Comparison of ENCODE assay signal across 27 cellular contexts in the genomic region with DNA sequence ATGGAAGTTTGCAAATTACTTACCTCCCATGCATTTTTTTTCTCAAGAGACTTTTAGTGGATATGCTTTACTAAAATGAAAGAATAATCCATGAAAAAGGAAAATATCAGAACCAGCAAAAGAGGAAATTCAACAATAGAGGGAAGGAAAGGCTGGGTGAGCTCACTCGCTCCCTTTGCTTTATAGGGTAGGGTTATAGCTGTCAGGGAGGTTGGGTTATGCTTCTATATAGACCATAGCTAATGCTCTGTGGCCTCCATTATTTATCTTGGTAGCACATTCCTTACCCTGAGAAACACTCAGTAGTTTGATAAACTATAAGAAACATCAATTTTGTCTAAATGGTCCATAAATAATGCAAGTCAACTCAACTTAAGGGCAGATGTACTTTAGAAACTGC.
A peak's percentile ranks its signal among the peaks of the same experiment; 100 is the strongest.
DNase-seq lines count a peak whose midpoint lies in the region; ATAC-seq, FAIRE-seq and TF ChIP-seq lines count a peak whose summit lies in the region.
"Had no signal": no experiment of that assay in that cellular context is flagged by ENCODE, and none has a peak within 500 bp of the region (broad histone marks: within the 10 kb centered on the region; RNA-seq: fewer than 3 reads in every experiment).

No MANE protein-coding gene starts in this region.

- H3K4me3 ChIP-seq in breast epithelium, result no peak overlapping the region
- peak overlapping the region in 1 of 3 experiments; percentile 30 for H3K4me3 ChIP-seq in endothelial cell of umbilical vein (replicated peaks in 1 of 3; ENCODE audit: insufficient read depth in 1 of 3, low read depth in 1 of 3, low read length in 3 of 3)
- H3K4me3 ChIP-seq: A549, BLaER1, GM12878 had no signal

- H3K27ac Mint-ChIP-seq in MCF 10A (ENCODE audit: low read depth, unreplicated experiment), result peak overlapping the region; percentile 19
- H3K27ac Mint-ChIP-seq: CD14-positive monocyte; CD4-positive, alpha-beta memory T cell; CD4-positive, CD25-positive, alpha-beta regulatory T cell; CD8-positive, alpha-beta memory T cell had no signal

- FAIRE-seq in endothelial cell of umbilical vein (lab: Jason Lieb, UNC), result peak; percentile 86
- FAIRE-seq: A549, GM12878, GM12892, GM18507, GM19239 had no signal

- no peaks in the 10 kb centered on the region for H3K9me3 Mint-ChIP-seq in MCF 10A (ENCODE audit: unreplicated experiment)

- H3K9ac ChIP-seq in endothelial cell of umbilical vein (replicated peaks; ENCODE audit: extremely low read depth, insufficient read depth, low read length), result peak overlapping the region; percentile 8
- H3K9ac ChIP-seq: BLaER1 had no signal

- BruUV-seq in MCF 10A (replicated peaks; lab: Mats Ljungman, UMichigan) (no TSS peak), endothelial cell of umbilical vein (replicated peaks; lab: Mats Ljungman, UMichigan) (no TSS peak)

- H4K20me1 ChIP-seq in endothelial cell of umbilical vein (replicated peaks; ENCODE audit: control insufficient read depth, extremely low read depth, insufficient read depth, low read length), result no peaks in the 10 kb centered on the region
- H4K20me1 ChIP-seq: BLaER1 had no signal

- no peak overlapping the region for H3K4me3 Mint-ChIP-seq in MCF 10A (ENCODE audit: unreplicated experiment)
- H3K4me3 Mint-ChIP-seq: CD14-positive monocyte; CD4-positive, alpha-beta memory T cell; CD4-positive, CD25-positive, alpha-beta regulatory T cell; CD8-positive, alpha-beta memory T cell had no signal

- H3K9me1 ChIP-seq in endothelial cell of umbilical vein (replicated peaks; ENCODE audit: control insufficient read depth, extremely low read depth, insufficient read depth, low read length), result no peaks in the 10 kb centered on the region

- peak overlapping the region; percentile 89 for H3K4me2 ChIP-seq in endothelial cell of umbilical vein (ENCODE audit: insufficient read depth, low read length)
- H3K4me2 ChIP-seq: A549, BLaER1 had no signal

- no peaks in the 10 kb centered on the region for H3K27me3 Mint-ChIP-seq in MCF 10A (ENCODE audit: insufficient read depth, unreplicated experiment)
- H3K27me3 Mint-ChIP-seq: CD4-positive, alpha-beta memory T cell had no signal

- ATAC-seq in HG02642 (IDR thresholded peaks at IDR 0.05; ENCODE audit: poor library complexity, unreplicated experiment), result no peak
- ATAC-seq: A549, GM12878 had no signal

- H3K36me3 Mint-ChIP-seq in MCF 10A (ENCODE audit: insufficient read depth, unreplicated experiment), result no peaks in the 10 kb centered on the region
- H3K36me3 Mint-ChIP-seq: CD14-positive monocyte; CD4-positive, alpha-beta memory T cell; CD4-positive, CD25-positive, alpha-beta regulatory T cell; CD8-positive, alpha-beta memory T cell had no signal

- no peaks in the 10 kb centered on the region for H3K9me3 ChIP-seq in breast epithelium
- no peaks in the 10 kb centered on the region for H3K9me3 ChIP-seq in endothelial cell of umbilical vein (replicated peaks; ENCODE audit: control insufficient read depth, insufficient read depth, low read length)
- H3K9me3 ChIP-seq: A549, BE2C, BLaER1 had no signal

- no peaks in the 10 kb centered on the region for H3K79me2 ChIP-seq in endothelial cell of umbilical vein (ENCODE audit: control insufficient read depth, insufficient read depth, low read length)

- TF ChIP-seq CTCF in MCF 10A (IDR thresholded peaks at IDR 0.05; ENCODE audit: unreplicated experiment), result no peak
- TF ChIP-seq CTCF in breast epithelium (IDR thresholded peaks at IDR 0.05), result no peak
- no peak for TF ChIP-seq CTCF in endothelial cell of umbilical vein (IDR thresholded peaks at IDR 0.05; ENCODE audit: extremely low read depth in 1 of 2, insufficient read depth in 1 of 2, low read depth in 1 of 2, low read length in 2 of 2)

- peaks cover 32% of the 10 kb centered on the region for H3K4me1 Mint-ChIP-seq in MCF 10A (ENCODE audit: insufficient read depth, unreplicated experiment)
- H3K4me1 Mint-ChIP-seq: CD14-positive monocyte; CD4-positive, alpha-beta memory T cell; CD8-positive, alpha-beta memory T cell had no signal

- CTCF ChIA-PET in MCF 10A (lab: Yijun Ruan, JAX), result interaction anchor here (0.9 kb wide), 1 partner anchor 18 kb away, joined by 3 read pairs; no protein-coding TSS in a partner anchor
- CTCF ChIA-PET in endothelial cell of umbilical vein (lab: Charles Lee), result interaction anchor here (0.9 to 2.2 kb wide), 6 partner anchors 23 to 310 kb away, joined by 3 to 5 read pairs (median 4); no protein-coding TSS in a partner anchor

- intact Hi-C loops in MCF 10A (cut with micrococcal nuclease) (no loop called here), breast epithelium (cut with DNase I; ENCODE audit: low total_unique reads) (no loop called here), endothelial cell of umbilical vein (cut with micrococcal nuclease) (no loop called here)

- DNase-seq in MCF 10A (ENCODE audit: unreplicated experiment) (no peak), breast epithelium (ENCODE audit: low spot score in 2 of 2) (no peak), endothelial cell of umbilical vein (ENCODE audit: low read depth, low spot score) (peak; percentile 81), pulmonary artery endothelial cell (ENCODE audit: low read depth, low spot score) (peak; percentile 32), Ammon's horn (ENCODE audit: low spot score) (no peak)
- DNase-seq: AML-193; BE2C; CD4-positive, alpha-beta memory T cell; CD4-positive, CD25-positive, alpha-beta regulatory T cell; CD8-positive, alpha-beta memory T cell; COR-L47; DMS 273 treated with DMSO at 0.1 percent for 48 hours; DMS153; DMS53; DMS79; DND-41; EL; GDM1 had no signal

- H3K4me1 ChIP-seq in breast epithelium (no peaks in the 10 kb centered on the region), endothelial cell of umbilical vein (ENCODE audit: control insufficient read depth, extremely low read depth, insufficient read depth, low read length) (peaks cover 41% of the 10 kb centered on the region)
- H3K4me1 ChIP-seq: A549, BE2C, BLaER1 had no signal

- dilution Hi-C loops in endothelial cell of umbilical vein (cut with MboI; ENCODE audit: extremely low pct_ligation_motif_present, low sequenced_read_pairs), result no loop called here

- H2AFZ ChIP-seq in endothelial cell of umbilical vein (ENCODE audit: low read depth, low read length), result peak overlapping the region; percentile 23

- no peaks in the 10 kb centered on the region for H3K36me3 ChIP-seq in breast epithelium
- H3K36me3 ChIP-seq in endothelial cell of umbilical vein (ENCODE audit: control insufficient read depth in 2 of 2, extremely low read depth in 1 of 2, insufficient read depth in 2 of 2, low read length in 2 of 2), result no peaks in the 10 kb centered on the region
- H3K36me3 ChIP-seq: BE2C, BLaER1 had no signal

- H3K27ac ChIP-seq in breast epithelium (no peak overlapping the region), endothelial cell of umbilical vein (ENCODE audit: insufficient read depth, low read depth, low read length) (peak overlapping the region; percentile 57)
- H3K27ac ChIP-seq: 22Rv1, A549, BLaER1 had no signal

- TF ChIP-seq POLR2A in breast epithelium (IDR thresholded peaks at IDR 0.05) (no peak), endothelial cell of umbilical vein (IDR thresholded peaks at IDR 0.05; ENCODE audit: low read depth, low read length) (no peak)

- no peaks in the 10 kb centered on the region for H3K27me3 ChIP-seq in breast epithelium
- H3K27me3 ChIP-seq in endothelial cell of umbilical vein (ENCODE audit: control insufficient read depth in 2 of 2, insufficient read depth in 2 of 2, low read length in 2 of 2), result no peaks in the 10 kb centered on the region
- H3K27me3 ChIP-seq: BE2C, BLaER1 had no signal

- POLR2A ChIA-PET in MCF 10A (lab: Yijun Ruan, JAX) (no interaction called here), endothelial cell of umbilical vein (lab: Charles Lee) (no interaction called here)

TF ChIP-seq in endothelial cell of umbilical vein, 7 proteins besides CTCF, POLR2A, EP300 and RAD21:
- no peak for TF ChIP-seq JUN (IDR thresholded peaks at IDR 0.05; ENCODE audit: borderline replicate concordance, insufficient read depth, insufficient read length, low read depth)
- TF ChIP-seq MYC (IDR thresholded peaks at IDR 0.05; ENCODE audit: low read depth, low read length), result no peak
- TF ChIP-seq EZH2 (IDR thresholded peaks at IDR 0.05; ENCODE audit: borderline replicate concordance, low read depth, low read length, severe bottlenecking), result no peak
- TF ChIP-seq FOS (IDR thresholded peaks at IDR 0.05; ENCODE audit: borderline replicate concordance, insufficient read depth, low read length), result peak; percentile 26
- TF ChIP-seq GATA2 (IDR thresholded peaks at IDR 0.05; ENCODE audit: insufficient read depth, insufficient read length, low read depth, low read length), result peak; percentile 47

Comparison
In these comparisons a context has a peak if more than half of its experiments do, and no peak if none do; other contexts are left out.
1. DNase-seq: peak in endothelial cell of umbilical vein (single experiment) and pulmonary artery endothelial cell (single experiment); none in MCF 10A (single experiment), breast epithelium (0 of 2) and Ammon's horn (single experiment).